1 cellular context compared by ENCODE assay signal in genomic region chr17:9259419-9259818, GRCh38.
TF ChIP-seq lines count a peak whose summit lies in the region.

No MANE protein-coding gene starts in this region.

TF ChIP-seq in HepG2, 621 proteins besides CTCF, POLR2A, EP300 and RAD21 (continued from another document):
- TF ChIP-seq, protein P1, sequence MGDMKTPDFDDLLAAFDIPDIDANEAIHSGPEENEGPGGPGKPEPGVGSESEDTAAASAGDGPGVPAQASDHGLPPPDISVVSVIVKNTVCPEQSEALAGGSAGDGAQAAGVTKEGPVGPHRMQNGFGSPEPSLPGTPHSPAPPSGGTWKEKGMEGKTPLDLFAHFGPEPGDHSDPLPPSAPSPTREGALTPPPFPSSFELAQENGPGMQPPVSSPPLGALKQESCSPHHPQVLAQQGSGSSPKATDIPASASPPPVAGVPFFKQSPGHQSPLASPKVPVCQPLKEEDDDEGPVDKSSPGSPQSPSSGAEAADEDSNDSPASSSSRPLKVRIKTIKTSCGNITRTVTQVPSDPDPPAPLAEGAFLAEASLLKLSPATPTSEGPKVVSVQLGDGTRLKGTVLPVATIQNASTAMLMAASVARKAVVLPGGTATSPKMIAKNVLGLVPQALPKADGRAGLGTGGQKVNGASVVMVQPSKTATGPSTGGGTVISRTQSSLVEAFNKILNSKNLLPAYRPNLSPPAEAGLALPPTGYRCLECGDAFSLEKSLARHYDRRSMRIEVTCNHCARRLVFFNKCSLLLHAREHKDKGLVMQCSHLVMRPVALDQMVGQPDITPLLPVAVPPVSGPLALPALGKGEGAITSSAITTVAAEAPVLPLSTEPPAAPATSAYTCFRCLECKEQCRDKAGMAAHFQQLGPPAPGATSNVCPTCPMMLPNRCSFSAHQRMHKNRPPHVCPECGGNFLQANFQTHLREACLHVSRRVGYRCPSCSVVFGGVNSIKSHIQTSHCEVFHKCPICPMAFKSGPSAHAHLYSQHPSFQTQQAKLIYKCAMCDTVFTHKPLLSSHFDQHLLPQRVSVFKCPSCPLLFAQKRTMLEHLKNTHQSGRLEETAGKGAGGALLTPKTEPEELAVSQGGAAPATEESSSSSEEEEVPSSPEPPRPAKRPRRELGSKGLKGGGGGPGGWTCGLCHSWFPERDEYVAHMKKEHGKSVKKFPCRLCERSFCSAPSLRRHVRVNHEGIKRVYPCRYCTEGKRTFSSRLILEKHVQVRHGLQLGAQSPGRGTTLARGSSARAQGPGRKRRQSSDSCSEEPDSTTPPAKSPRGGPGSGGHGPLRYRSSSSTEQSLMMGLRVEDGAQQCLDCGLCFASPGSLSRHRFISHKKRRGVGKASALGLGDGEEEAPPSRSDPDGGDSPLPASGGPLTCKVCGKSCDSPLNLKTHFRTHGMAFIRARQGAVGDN (CRISPR knock-in tag; IDR thresholded peaks at IDR 0.05), result peak; percentile 31
- no peak for TF ChIP-seq MXD3 (CRISPR knock-in tag; IDR thresholded peaks at IDR 0.05)
- no peak for TF ChIP-seq ZBTB49 (CRISPR knock-in tag; IDR thresholded peaks at IDR 0.05; ENCODE audit: borderline replicate concordance)
- TF ChIP-seq ZNF512B (CRISPR knock-in tag; IDR thresholded peaks at IDR 0.05; ENCODE audit: borderline replicate concordance), result no peak
- TF ChIP-seq NONO (IDR thresholded peaks at IDR 0.05), result no peak
- no peak for TF ChIP-seq NONO (CRISPR knock-in tag; conservative IDR thresholded peaks at IDR 0.05)
- 0 out of 2 replicates have a peak, but pooled peaks have one; percentile 13 for TF ChIP-seq ZFX (CRISPR knock-in tag; IDR thresholded peaks at IDR 0.05; ENCODE audit: low read depth)
- TF ChIP-seq SAP130 (CRISPR knock-in tag; IDR thresholded peaks at IDR 0.05; ENCODE audit: low read depth), result peak; percentile 22; the same call in 1 of the 2 replicates
- no peak for TF ChIP-seq XRCC5 (optimal IDR thresholded peaks at IDR 0.05; ENCODE audit: low read length)
- TF ChIP-seq RARA (CRISPR knock-in tag; IDR thresholded peaks at IDR 0.05), result peak; percentile 67
- TF ChIP-seq, protein P2, sequence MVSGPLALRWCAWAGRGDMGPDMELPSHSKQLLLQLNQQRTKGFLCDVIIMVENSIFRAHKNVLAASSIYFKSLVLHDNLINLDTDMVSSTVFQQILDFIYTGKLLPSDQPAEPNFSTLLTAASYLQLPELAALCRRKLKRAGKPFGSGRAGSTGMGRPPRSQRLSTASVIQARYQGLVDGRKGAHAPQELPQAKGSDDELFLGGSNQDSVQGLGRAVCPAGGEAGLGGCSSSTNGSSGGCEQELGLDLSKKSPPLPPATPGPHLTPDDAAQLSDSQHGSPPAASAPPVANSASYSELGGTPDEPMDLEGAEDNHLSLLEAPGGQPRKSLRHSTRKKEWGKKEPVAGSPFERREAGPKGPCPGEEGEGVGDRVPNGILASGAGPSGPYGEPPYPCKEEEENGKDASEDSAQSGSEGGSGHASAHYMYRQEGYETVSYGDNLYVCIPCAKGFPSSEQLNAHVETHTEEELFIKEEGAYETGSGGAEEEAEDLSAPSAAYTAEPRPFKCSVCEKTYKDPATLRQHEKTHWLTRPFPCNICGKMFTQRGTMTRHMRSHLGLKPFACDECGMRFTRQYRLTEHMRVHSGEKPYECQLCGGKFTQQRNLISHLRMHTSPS (CRISPR knock-in tag; IDR thresholded peaks at IDR 0.05; ENCODE audit: low read depth), result peak; percentile 39; the same call in 1 of the 2 replicates
- TF ChIP-seq ZMYM4 (CRISPR knock-in tag; IDR thresholded peaks at IDR 0.05), result no peak
- TF ChIP-seq, protein P3, sequence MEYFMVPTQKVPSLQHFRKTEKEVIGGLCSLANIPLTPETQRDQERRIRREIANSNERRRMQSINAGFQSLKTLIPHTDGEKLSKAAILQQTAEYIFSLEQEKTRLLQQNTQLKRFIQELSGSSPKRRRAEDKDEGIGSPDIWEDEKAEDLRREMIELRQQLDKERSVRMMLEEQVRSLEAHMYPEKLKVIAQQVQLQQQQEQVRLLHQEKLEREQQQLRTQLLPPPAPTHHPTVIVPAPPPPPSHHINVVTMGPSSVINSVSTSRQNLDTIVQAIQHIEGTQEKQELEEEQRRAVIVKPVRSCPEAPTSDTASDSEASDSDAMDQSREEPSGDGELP (IDR thresholded peaks at IDR 0.05; ENCODE audit: borderline replicate concordance, low read depth), result peak; percentile 29; the same call in 1 of the 2 replicates
- TF ChIP-seq ZBTB33 (CRISPR knock-in tag; IDR thresholded peaks at IDR 0.05), result peak; percentile 45; the same call in 1 of the 2 replicates
- TF ChIP-seq ZNF33B (CRISPR knock-in tag; IDR thresholded peaks at IDR 0.05), result no peak
- no peak for TF ChIP-seq JUNB (CRISPR knock-in tag; IDR thresholded peaks at IDR 0.05; ENCODE audit: borderline replicate concordance)
- TF ChIP-seq, protein P4, sequence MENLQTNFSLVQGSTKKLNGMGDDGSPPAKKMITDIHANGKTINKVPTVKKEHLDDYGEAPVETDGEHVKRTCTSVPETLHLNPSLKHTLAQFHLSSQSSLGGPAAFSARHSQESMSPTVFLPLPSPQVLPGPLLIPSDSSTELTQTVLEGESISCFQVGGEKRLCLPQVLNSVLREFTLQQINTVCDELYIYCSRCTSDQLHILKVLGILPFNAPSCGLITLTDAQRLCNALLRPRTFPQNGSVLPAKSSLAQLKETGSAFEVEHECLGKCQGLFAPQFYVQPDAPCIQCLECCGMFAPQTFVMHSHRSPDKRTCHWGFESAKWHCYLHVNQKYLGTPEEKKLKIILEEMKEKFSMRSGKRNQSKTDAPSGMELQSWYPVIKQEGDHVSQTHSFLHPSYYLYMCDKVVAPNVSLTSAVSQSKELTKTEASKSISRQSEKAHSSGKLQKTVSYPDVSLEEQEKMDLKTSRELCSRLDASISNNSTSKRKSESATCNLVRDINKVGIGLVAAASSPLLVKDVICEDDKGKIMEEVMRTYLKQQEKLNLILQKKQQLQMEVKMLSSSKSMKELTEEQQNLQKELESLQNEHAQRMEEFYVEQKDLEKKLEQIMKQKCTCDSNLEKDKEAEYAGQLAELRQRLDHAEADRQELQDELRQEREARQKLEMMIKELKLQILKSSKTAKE (CRISPR knock-in tag; IDR thresholded peaks at IDR 0.05; ENCODE audit: borderline replicate concordance), result peak; percentile 13; the same call in 1 of the 2 replicates
- TF ChIP-seq ETV5 (CRISPR knock-in tag; IDR thresholded peaks at IDR 0.05; ENCODE audit: borderline replicate concordance), result no peak; the same call in 1 of the 2 replicates
- peak; percentile 74 for TF ChIP-seq TEAD3 (CRISPR knock-in tag; optimal IDR thresholded peaks at IDR 0.05; ENCODE audit: borderline replicate concordance)
- TF ChIP-seq ZNF33A (CRISPR knock-in tag; IDR thresholded peaks at IDR 0.05; ENCODE audit: borderline replicate concordance), result no peak
TF ChIP-seq in HepG2: peak in this region for 12.
